Comparison of ENCODE assay signal across 22 cellular contexts in genomic region chr6:116282698-116283097, GRCh38.
"Had no signal": no experiment of that assay in that cellular context is flagged by ENCODE, and none has a peak within 500 bp of the region (broad histone marks: within the 10 kb centered on the region; RNA-seq: fewer than 3 reads in every experiment).

No MANE protein-coding gene starts in this region.

- DNase-seq: activated CD4-positive, alpha-beta T cell treated with anti-CD3 and anti-CD28 coated beads for 4 hours; activated CD8-positive, alpha-beta memory T cell treated with anti-CD3 and anti-CD28 coated beads, Interleukin-2, amount 50 U/mL, for 48 hours; activated CD8-positive, alpha-beta T cell treated with anti-CD3 and anti-CD28 coated beads, Interleukin-2, amount 10 ng/mL, durations not matched to agents 7 days and 5 days; activated effector memory CD4-positive, alpha-beta T cell treated with Interleukin-2 at 50 U/mL for 16 hours; activated naive CD4-positive, alpha-beta T cell; activated T-cell treated with anti-CD3 and anti-CD28 coated beads, Interleukin-2, amount 50 U/mL, for 1 hour; aorta; central memory CD4-positive, alpha-beta T cell; NCI-H1048; NCI-H1930; NCI-H2107; NCI-H2171 treated with DMSO at 0.1 percent for 48 hours; NCI-H226; NCI-H526; NCI-H82; PC-9; SIG-M5; T-cell; WERI-Rb-1 had no signal

- H3K27me3 Mint-ChIP-seq: activated naive CD4-positive, alpha-beta T cell treated with anti-CD3 and anti-CD28 coated beads, Interleukin-2, amount 50 U/mL, for 24 hours; T-cell had no signal

- H3K4me3 ChIP-seq: PC-9 had no signal

- H3K27ac Mint-ChIP-seq: activated CD8-positive, alpha-beta T cell treated with anti-CD3 and anti-CD28 coated beads, Interleukin-2, amount 10 ng/mL, durations not matched to agents 7 days and 5 days; activated naive CD4-positive, alpha-beta T cell treated with anti-CD3 and anti-CD28 coated beads, Interleukin-2, amount 50 U/mL, for 24 hours; T-cell had no signal

- FAIRE-seq: bronchial epithelial cell had no signal

- H3K4me2 ChIP-seq: PC-9 had no signal

- H3K4me3 Mint-ChIP-seq: activated CD8-positive, alpha-beta T cell treated with anti-CD3 and anti-CD28 coated beads, Interleukin-2, amount 10 ng/mL, durations not matched to agents 7 days and 5 days; activated naive CD4-positive, alpha-beta T cell treated with anti-CD3 and anti-CD28 coated beads, Interleukin-2, amount 50 U/mL, for 24 hours; T-cell had no signal

- ATAC-seq: activated CD4-positive, CD25-positive, alpha-beta regulatory T cell treated with anti-CD3 and anti-CD28 coated beads, Interleukin-2, amount 50 U/mL, for 24 hours; activated CD8-positive, alpha-beta T cell treated with anti-CD3 and anti-CD28 coated beads, Interleukin-2, amount 10 ng/mL, durations not matched to agents 7 days and 5 days; T-cell had no signal

- H2AFZ ChIP-seq: PC-9 had no signal

- H3K27ac ChIP-seq: PC-9, WERI-Rb-1 had no signal
